8 cellular contexts compared by ENCODE assay signal in the genomic region with DNA sequence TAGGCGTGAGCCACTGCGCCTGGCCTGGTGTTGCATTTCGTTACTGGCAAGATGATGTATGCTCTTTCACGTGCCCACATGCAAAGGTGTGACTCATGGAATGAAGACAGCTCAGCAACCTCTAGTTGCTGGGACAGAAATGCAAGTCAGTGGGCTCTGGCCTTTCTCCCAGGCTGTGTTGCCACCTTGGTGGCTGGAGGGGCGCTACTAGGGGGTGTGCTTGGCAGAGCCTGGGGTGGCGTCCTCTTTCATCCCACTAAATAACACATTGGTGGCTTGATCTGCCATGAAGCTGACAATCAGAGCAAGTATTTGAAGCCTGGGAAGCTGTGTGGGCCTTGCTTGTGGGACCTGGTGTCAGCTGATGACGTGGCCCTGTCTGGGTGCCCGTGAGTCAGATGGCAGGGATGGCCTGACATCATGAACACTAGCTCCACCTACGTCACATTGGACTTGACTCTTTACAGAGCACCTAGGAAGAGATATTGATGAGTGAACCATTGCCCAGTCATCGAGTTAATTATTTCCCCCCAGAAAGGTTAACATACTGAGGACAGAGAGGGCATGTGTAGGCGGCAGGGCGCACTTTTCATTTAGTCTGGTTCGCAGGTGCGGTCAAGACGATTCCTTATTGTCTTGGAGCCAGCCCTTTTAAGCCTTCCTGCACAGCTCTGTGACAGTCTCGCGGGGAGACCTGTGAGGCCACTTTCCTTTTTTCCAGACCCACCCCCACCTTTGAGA. TPM values are rescaled to one million over a fixed set of nuclear protein-coding genes. Genes with fewer than 3 reads are reported as not detected.
DNase-seq lines count a peak whose midpoint lies in the region; ATAC-seq and TF ChIP-seq lines count a peak whose summit lies in the region.

No MANE protein-coding gene starts in this region.

- H3K9me3 Mint-ChIP-seq in activated T-cell treated with anti-CD3 and anti-CD28 coated beads, Interleukin-2, amount 50 U/mL, for 72 hours, result no peaks in the 10 kb centered on the region
- H3K9me3 Mint-ChIP-seq in nephron progenitor cell, result no peaks in the 10 kb centered on the region

- H3K4me1 Mint-ChIP-seq in activated T-cell treated with anti-CD3 and anti-CD28 coated beads, Interleukin-2, amount 50 U/mL, for 72 hours (ENCODE audit: low read depth), result peaks cover 45% of the 10 kb centered on the region
- peaks cover 52% of the 10 kb centered on the region for H3K4me1 Mint-ChIP-seq in nephron progenitor cell

- no peak overlapping the region for H3K4me3 ChIP-seq in ovary

- no peaks in the 10 kb centered on the region for H3K9me3 ChIP-seq in ovary

- no peak for TF ChIP-seq EP300 in ovary (IDR thresholded peaks at IDR 0.05)

- H3K4me3 Mint-ChIP-seq in activated T-cell treated with anti-CD3 and anti-CD28 coated beads, Interleukin-2, amount 50 U/mL, for 72 hours, result peak overlapping the region; percentile 79 to 81
- H3K4me3 Mint-ChIP-seq in nephron progenitor cell, result no peak overlapping the region

- H3K27ac ChIP-seq in ovary, result no peak overlapping the region

- H3K4me1 ChIP-seq in ovary (ENCODE audit: insufficient read depth), result no peaks in the 10 kb centered on the region

- TF ChIP-seq POLR2A in ovary (IDR thresholded peaks at IDR 0.05), result no peak

- in situ Hi-C loops in ACHN (cut with HindIII; ENCODE audit: low pct_ligation_motif_present, low pct_unique_long_range_greater_than_20kb, low sequenced_read_pairs), result no loop called here

- peak overlapping the region; percentile 88 for H3K27ac Mint-ChIP-seq in activated T-cell treated with anti-CD3 and anti-CD28 coated beads, Interleukin-2, amount 50 U/mL, for 72 hours
- H3K27ac Mint-ChIP-seq in nephron progenitor cell, result no peak overlapping the region

- H3K27me3 Mint-ChIP-seq in activated T-cell treated with anti-CD3 and anti-CD28 coated beads, Interleukin-2, amount 50 U/mL, for 72 hours (ENCODE audit: low read depth), result no peaks in the 10 kb centered on the region
- H3K27me3 Mint-ChIP-seq in nephron progenitor cell (ENCODE audit: low read depth, poor library complexity), result peaks cover 2% of the 10 kb centered on the region

- DNase-seq in ACHN, result peak; percentile 96
- DNase-seq in activated T-cell treated with anti-CD3 and anti-CD28 coated beads, Interleukin-2, amount 50 U/mL, for 72 hours, result peak; percentile 58 to 65
- DNase-seq in left kidney (ENCODE audit: low read depth, low spot score), result peak; percentile 41
- no peak for DNase-seq in ovary
- DNase-seq in nephron progenitor cell, result no peak

- no peak for TF ChIP-seq CTCF in ovary (IDR thresholded peaks at IDR 0.05)
- no peak for TF ChIP-seq CTCF in nephron progenitor cell (IDR thresholded peaks at IDR 0.05)

- no peaks in the 10 kb centered on the region for H3K36me3 Mint-ChIP-seq in activated T-cell treated with anti-CD3 and anti-CD28 coated beads, Interleukin-2, amount 50 U/mL, for 72 hours (ENCODE audit: insufficient read depth in 2 of 2)
- no peaks in the 10 kb centered on the region for H3K36me3 Mint-ChIP-seq in nephron progenitor cell (ENCODE audit: low read depth)

- intact Hi-C loops in ovary (cut with DNase I), result loop anchor here in 3 of 4 donors (5.0 to 10.0 kb wide), 4 partner anchors 579 to 1469 kb away; no protein-coding TSS in a partner anchor

- WGBS in ovary, 3 donors, result 76 to 79% (median 78%) methylated on average over 17 of the region's 17 CpGs

- ATAC-seq in HG02943 (IDR thresholded peaks at IDR 0.05; ENCODE audit: low read depth, unreplicated experiment) (peak; percentile 51), GM19023 (IDR thresholded peaks at IDR 0.05; ENCODE audit: unreplicated experiment) (no peak), HG03520 (IDR thresholded peaks at IDR 0.05; ENCODE audit: unreplicated experiment) (no peak)
- ATAC-seq in activated T-cell treated with anti-CD3 and anti-CD28 coated beads, Interleukin-2, amount 50 U/mL, for 72 hours (replicated peaks in 1 of 2), result peak; percentile 75 to 76

- H3K36me3 ChIP-seq in ovary, result no peaks in the 10 kb centered on the region

- no peaks in the 10 kb centered on the region for H3K27me3 ChIP-seq in ovary

RNA-seq across cellular contexts. Expression of a gene that starts 49.0 kb away (rescaled TPM):
- total RNA-seq in activated T-cell treated with anti-CD3 and anti-CD28 coated beads, Interleukin-2, amount 50 U/mL, for 72 hours, result 10 to 100 TPM; 12.7 to 16.6 TPM
- 1 to 10 TPM; 2.0 to 7.3 (median 5.7) TPM for total RNA-seq in ovary
- polyA plus RNA-seq in ovary, result 10 to 100 TPM in 1 of 2 donors, 1 to 10 TPM in 1; 1.9 to 18.7 TPM

Comparison
In these comparisons a context has a peak if more than half of its experiments do, and no peak if none do; other contexts are left out.
1. DNase-seq: peak in ACHN (single experiment), activated T-cell treated with anti-CD3 and anti-CD28 coated beads, Interleukin-2, amount 50 U/mL, for 72 hours (2 of 2) and left kidney (single experiment); none in ovary (0 of 5) and nephron progenitor cell (single experiment).
2. ATAC-seq: peak in HG02943 (single experiment) and activated T-cell treated with anti-CD3 and anti-CD28 coated beads, Interleukin-2, amount 50 U/mL, for 72 hours (2 of 2); none in GM19023 (single experiment) and HG03520 (single experiment).